In genomic region chr21:39788383-39788782, GRCh38 we compare ENCODE assay signal across 8 cellular contexts. TPM values are rescaled to one million over a fixed set of nuclear protein-coding genes. Genes with fewer than 3 reads are reported as not detected.
DNase-seq lines count a peak whose midpoint lies in the region; ATAC-seq and TF ChIP-seq lines count a peak whose summit lies in the region.

No MANE protein-coding gene starts in this region.

- TF ChIP-seq CTCF in fibroblast of the aortic adventitia (IDR thresholded peaks at IDR 0.05; ENCODE audit: insufficient read depth, low read length) (peak; percentile 7), neural crest cell (conservative IDR thresholded peaks at IDR 0.05) (peak; percentile 94)

- DNase-seq in AG08395 (ENCODE audit: low spot score) = peak; percentile 73
- peak; percentile 10 to 20 for DNase-seq in Kasumi-1 (lab: John Stamatoyannopoulos, UW)
- peak; percentile 82 to 83 for DNase-seq in SHP77 (lab: John Stamatoyannopoulos, UW)
- no peak for DNase-seq in fibroblast of the aortic adventitia (ENCODE audit: low read depth)
- DNase-seq in neural crest cell (ENCODE audit: low read depth, low spot score) = peak; percentile 70
- DNase-seq in germinal center (ENCODE audit: low spot score) = no peak

- H3K27ac Mint-ChIP-seq in neural crest cell (ENCODE audit: unreplicated experiment) = no peak overlapping the region

- no peaks in the 10 kb centered on the region for H3K36me3 Mint-ChIP-seq in neural crest cell (ENCODE audit: low read depth)

- H3K27me3 Mint-ChIP-seq in neural crest cell (ENCODE audit: low read depth) = no peaks in the 10 kb centered on the region

- peaks cover 13% of the 10 kb centered on the region for H3K4me1 Mint-ChIP-seq in neural crest cell

- H3K9me3 Mint-ChIP-seq in neural crest cell = peaks cover 7% of the 10 kb centered on the region

- no peak for ATAC-seq in HG02763 (IDR thresholded peaks at IDR 0.05; ENCODE audit: unreplicated experiment)
- ATAC-seq in HG03571 (IDR thresholded peaks at IDR 0.05; ENCODE audit: unreplicated experiment) = no peak

- H3K4me3 Mint-ChIP-seq in neural crest cell = peak overlapping the region; percentile 44

- H3K4me3 ChIP-seq in fibroblast of the aortic adventitia (ENCODE audit: low read depth, low read length) = no peak overlapping the region

RNA-seq across cellular contexts. Expression of gene IGSF5, which starts 43.4 kb away (rescaled TPM):
- 0.09 TPM in 1 of 2 replicates, not detected in the other for total RNA-seq in fibroblast of the aortic adventitia (ENCODE audit: low replicate concordance)
- total RNA-seq in neural crest cell = 0.77 and 0.80 TPM in 2 replicates

Comparison
In these comparisons a context has a peak if more than half of its experiments do, and no peak if none do; other contexts are left out.
1. DNase-seq: peak in AG08395 (single experiment), Kasumi-1 (2 of 2), SHP77 (2 of 2) and neural crest cell (single experiment); none in fibroblast of the aortic adventitia (single experiment) and germinal center (single experiment).